In the genomic region with DNA sequence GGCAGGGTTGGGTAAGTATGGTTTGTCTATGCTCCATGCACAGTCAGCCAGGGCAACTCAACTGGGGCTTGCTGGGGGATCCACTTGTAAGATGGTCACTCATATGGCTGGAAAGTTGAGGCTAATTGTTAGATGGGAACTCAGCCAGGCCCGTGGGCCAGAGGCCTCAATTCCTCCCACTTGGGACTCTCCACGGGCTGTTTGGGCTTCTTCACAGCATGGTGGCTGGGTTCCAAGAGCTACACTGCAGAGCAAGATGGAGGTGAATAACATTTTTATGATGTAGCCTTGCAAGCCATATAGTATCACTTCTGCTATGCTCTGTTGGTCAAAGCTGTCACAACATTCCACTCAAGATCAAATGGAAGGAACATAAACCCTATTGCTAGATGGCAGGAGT, we compare ENCODE assay signal across 1 cellular context.
TF ChIP-seq lines count a peak whose summit lies in the region.

No MANE protein-coding gene starts in this region.

TF ChIP-seq in endothelial cell of umbilical vein, 7 proteins besides CTCF, POLR2A, EP300 and RAD21 (continued from another document):
- TF ChIP-seq, protein P1, sequence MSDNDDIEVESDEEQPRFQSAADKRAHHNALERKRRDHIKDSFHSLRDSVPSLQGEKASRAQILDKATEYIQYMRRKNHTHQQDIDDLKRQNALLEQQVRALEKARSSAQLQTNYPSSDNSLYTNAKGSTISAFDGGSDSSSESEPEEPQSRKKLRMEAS (IDR thresholded peaks at IDR 0.05; ENCODE audit: insufficient read depth, insufficient read length): no peak
- TF ChIP-seq MYC (IDR thresholded peaks at IDR 0.05; ENCODE audit: low read depth, low read length) (no peak), FOS (IDR thresholded peaks at IDR 0.05; ENCODE audit: borderline replicate concordance, insufficient read depth, low read length) (no peak), EZH2 (IDR thresholded peaks at IDR 0.05; ENCODE audit: borderline replicate concordance, low read depth, low read length, severe bottlenecking) (no peak), GATA2 (IDR thresholded peaks at IDR 0.05; ENCODE audit: insufficient read depth, insufficient read length, low read depth, low read length) (no peak)
